ENCODE assay signal across 1 cellular context in the genomic region with DNA sequence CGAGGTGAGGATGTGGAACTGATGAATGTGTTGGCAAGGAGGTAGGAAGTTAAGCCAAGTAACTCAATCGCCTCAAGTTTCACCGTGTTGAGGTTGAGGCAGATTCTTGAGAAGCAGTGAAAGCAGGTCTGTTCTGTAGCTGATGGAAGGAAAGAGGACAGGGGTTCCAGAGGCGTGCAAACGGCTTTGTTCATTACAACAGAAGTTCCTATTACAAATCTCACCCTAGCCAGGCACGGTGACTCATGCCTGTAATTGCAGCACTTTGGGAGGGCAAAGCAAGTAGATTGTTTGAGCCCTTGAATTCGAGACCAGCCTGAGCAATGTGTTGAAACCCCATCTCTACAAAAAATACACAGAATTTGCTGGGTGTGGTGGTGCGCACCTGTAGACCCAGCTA.
A peak's percentile ranks its signal among the peaks of the same experiment; 100 is the strongest.
TF ChIP-seq lines count a peak whose summit lies in the region.

No MANE protein-coding gene starts in this region.

TF ChIP-seq in HEK293, 187 proteins besides CTCF, POLR2A, EP300 and RAD21 (continued from another document):
- TF ChIP-seq KLF17 (tag by site-specific recombination; IDR thresholded peaks at IDR 0.05), result no peak
- peak; percentile 48; the same call in 1 of the 2 replicates for TF ChIP-seq ZBTB48 (tag by site-specific recombination; IDR thresholded peaks at IDR 0.05)
TF ChIP-seq in HEK293: peak in this region for 2.
